In the genomic region with DNA sequence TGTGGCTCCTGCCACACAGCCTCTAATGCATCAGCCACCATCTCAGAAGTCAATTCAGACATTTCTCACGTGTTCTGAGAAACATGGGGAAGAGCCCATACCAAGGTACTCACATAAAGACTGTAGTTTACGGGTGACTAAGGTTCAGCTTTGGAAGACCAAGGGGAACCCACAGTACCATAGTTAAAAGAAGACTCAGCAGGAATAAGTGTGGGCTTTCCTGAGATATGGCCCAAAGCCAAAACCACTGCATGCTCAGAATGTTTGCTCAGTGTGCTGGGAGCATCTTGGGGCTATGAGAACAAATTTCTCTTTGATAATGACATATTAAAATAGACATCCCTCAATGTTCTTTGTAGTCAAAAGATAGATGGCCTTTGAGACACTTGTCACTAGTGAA, we compare ENCODE assay signal across 13 cellular contexts.
DNase-seq lines count a peak whose midpoint lies in the region; TF ChIP-seq lines count a peak whose summit lies in the region.
"Had no signal": no experiment of that assay in that cellular context is flagged by ENCODE, and none has a peak within 500 bp of the region (broad histone marks: within the 10 kb centered on the region; RNA-seq: fewer than 3 reads in every experiment).

No MANE protein-coding gene starts in this region.

- H3K27ac Mint-ChIP-seq in osteocyte (ENCODE audit: unreplicated experiment), result peak overlapping the region; percentile 19
- H3K27ac Mint-ChIP-seq: activated T-cell treated with anti-CD3 and anti-CD28 coated beads, Interleukin-2, amount 50 U/mL, for 24 hours; brain had no signal

- peaks cover 46% of the 10 kb centered on the region for H3K4me1 Mint-ChIP-seq in osteocyte (ENCODE audit: unreplicated experiment)

- no peak overlapping the region for H3K4me3 Mint-ChIP-seq in osteocyte (ENCODE audit: unreplicated experiment)
- H3K4me3 Mint-ChIP-seq: activated T-cell treated with anti-CD3 and anti-CD28 coated beads, Interleukin-2, amount 50 U/mL, for 24 hours; brain had no signal

- no peak for TF ChIP-seq CTCF in osteocyte (IDR thresholded peaks at IDR 0.05)

- H3K9me3 Mint-ChIP-seq in osteocyte (ENCODE audit: unreplicated experiment), result no peaks in the 10 kb centered on the region
- H3K9me3 Mint-ChIP-seq: activated T-cell treated with anti-CD3 and anti-CD28 coated beads, Interleukin-2, amount 50 U/mL, for 24 hours; brain had no signal

- H3K36me3 Mint-ChIP-seq in osteocyte (ENCODE audit: unreplicated experiment), result peaks cover 4% of the 10 kb centered on the region
- H3K36me3 Mint-ChIP-seq: brain had no signal

- H3K27me3 Mint-ChIP-seq in osteocyte (ENCODE audit: unreplicated experiment), result no peaks in the 10 kb centered on the region
- H3K27me3 Mint-ChIP-seq: activated T-cell treated with anti-CD3 and anti-CD28 coated beads, Interleukin-2, amount 50 U/mL, for 24 hours; brain had no signal

- DNase-seq in EL (peak; percentile 95), NCI-H2227 treated with DMSO at 0.1 percent for 48 hours (lab: John Stamatoyannopoulos, UW) (peak; percentile 59), dedifferentiated amniotic fluid mesenchymal stem cell (ENCODE audit: extremely low spot score) (peak; percentile 48), osteocyte (ENCODE audit: extremely low spot score, unreplicated experiment) (no peak), AML-193 (lab: John Stamatoyannopoulos, UW) (no peak), T-helper 2 cell (no peak), NCI-H82 treated with DMSO at 0.1 percent for 48 hours (lab: John Stamatoyannopoulos, UW; ENCODE audit: unreplicated experiment) (no peak)
- no peak for DNase-seq in activated CD8-positive, alpha-beta memory T cell treated with anti-CD3 and anti-CD28 coated beads for 24 hours
- DNase-seq: activated T-cell treated with anti-CD3 and anti-CD28 coated beads, Interleukin-2, amount 50 U/mL, for 24 hours; left ventricle myocardium inferior; stimulated activated CD4-positive, alpha-beta T cell treated with anti-CD3 and anti-CD28 coated beads, Interleukin-1b, Interleukin-23, amount 100 ng/mL, for 48 hours; stimulated activated naive CD4-positive, alpha-beta T cell treated with Interleukin-2 at 50 U/mL for 16 hours had no signal

Comparison
In these comparisons a context has a peak if more than half of its experiments do, and no peak if none do; other contexts are left out.
1. DNase-seq: peak in EL (single experiment), NCI-H2227 treated with DMSO at 0.1 percent for 48 hours (single experiment) and dedifferentiated amniotic fluid mesenchymal stem cell (single experiment); none in osteocyte (single experiment), AML-193 (0 of 2), activated CD8-positive, alpha-beta memory T cell treated with anti-CD3 and anti-CD28 coated beads for 24 hours (single experiment), T-helper 2 cell (0 of 5) and NCI-H82 treated with DMSO at 0.1 percent for 48 hours (single experiment).